ENCODE assay signal across 9 cellular contexts in the genomic region with DNA sequence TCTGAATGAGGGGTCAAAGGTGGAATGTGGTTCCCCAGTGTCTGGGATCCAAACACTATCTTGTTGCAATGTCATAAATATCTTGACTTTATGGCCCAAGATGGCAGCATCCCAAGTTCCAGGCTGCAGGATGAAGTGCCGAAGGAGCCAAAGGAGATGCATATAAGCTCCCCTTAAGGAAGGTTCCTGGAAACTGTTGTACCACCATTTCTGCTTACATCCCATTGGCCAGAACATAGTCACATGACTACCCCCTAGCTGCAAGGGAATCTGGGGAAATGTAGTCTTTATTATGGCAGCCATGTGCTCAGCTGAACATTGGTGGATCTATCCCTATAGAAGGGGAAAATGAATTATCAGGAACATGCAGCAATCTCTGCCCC. TPM values are rescaled to one million over a fixed set of nuclear protein-coding genes. Genes with fewer than 3 reads are reported as not detected.
DNase-seq lines count a peak whose midpoint lies in the region; ATAC-seq and TF ChIP-seq lines count a peak whose summit lies in the region.
"Had no signal": no experiment of that assay in that cellular context is flagged by ENCODE, and none has a peak within 500 bp of the region (broad histone marks: within the 10 kb centered on the region; RNA-seq: fewer than 3 reads in every experiment).

No MANE protein-coding gene starts in this region.

- H3K27me3 ChIP-seq in SK-N-SH (ENCODE audit: insufficient read depth) (no peaks in the 10 kb centered on the region), lung (ENCODE audit: control insufficient read depth, insufficient read depth) (no peaks in the 10 kb centered on the region), vagina (no peaks in the 10 kb centered on the region)
- H3K27me3 ChIP-seq: Peyer's patch had no signal

- no peak for TF ChIP-seq EP300 in SK-N-SH (IDR thresholded peaks at IDR 0.05; ENCODE audit: borderline replicate concordance in 1 of 2, low read depth in 1 of 2, low read length in 1 of 2)

- no peak overlapping the region for H3K4me2 ChIP-seq in SK-N-SH

- no peak overlapping the region for H3K9ac ChIP-seq in SK-N-SH

- ATAC-seq in GM18517 (IDR thresholded peaks at IDR 0.05; ENCODE audit: unreplicated experiment) (peak; percentile 16), HG03175 (IDR thresholded peaks at IDR 0.05; ENCODE audit: unreplicated experiment) (peak; percentile 21), lung (ENCODE audit: insufficient read depth, low FRiP score) (peak; percentile 5), HG03280 (IDR thresholded peaks at IDR 0.05; ENCODE audit: unreplicated experiment) (no peak)

- no peak overlapping the region for H2AFZ ChIP-seq in SK-N-SH (ENCODE audit: low read depth)

- H3K4me1 ChIP-seq in SK-N-SH (ENCODE audit: control insufficient read depth in 1 of 2, insufficient read depth in 2 of 2, low read depth in 1 of 2, low read length in 1 of 2) (peaks cover 0 to 46% of the 10 kb centered on the region in 2 experiments; a peak in 1 of 4 replicates), lung (ENCODE audit: control insufficient read depth in 2 of 2, insufficient read depth in 2 of 2, low read length in 2 of 2) (no peaks in the 10 kb centered on the region), vagina (peaks cover 20% of the 10 kb centered on the region)

- H3K27ac ChIP-seq in SK-N-SH (ENCODE audit: low read depth in 2 of 2, low read length in 1 of 2) (peak overlapping the region in 1 of 2 experiments; percentile 29; a peak in 1 of 4 replicates), lung (ENCODE audit: low read depth in 1 of 2, low read length in 1 of 2) (no peak overlapping the region), vagina (no peak overlapping the region)

- TF ChIP-seq CTCF in SK-N-SH (IDR thresholded peaks at IDR 0.05) (no peak), lung (IDR thresholded peaks at IDR 0.05; ENCODE audit: control extremely low read depth, extremely low read depth) (no peak), vagina (IDR thresholded peaks at IDR 0.05) (no peak)

- H3K9me3 ChIP-seq in SK-N-SH = no peaks in the 10 kb centered on the region
- H3K9me3 ChIP-seq in lung (ENCODE audit: control insufficient read depth in 2 of 2, insufficient read depth in 1 of 2, low read length in 1 of 2) = peaks cover 0 to 2% of the 10 kb centered on the region in 2 donors
- no peaks in the 10 kb centered on the region for H3K9me3 ChIP-seq in vagina
- H3K9me3 ChIP-seq: Peyer's patch had no signal

- DNase-seq in SK-N-SH (no peak), lung (ENCODE audit: low spot score) (no peak), HK-2 (ENCODE audit: unreplicated experiment) (no peak), vagina (ENCODE audit: extremely low spot score in 2 of 2) (no peak), NCI-H128 (lab: John Stamatoyannopoulos, UW; ENCODE audit: unreplicated experiment) (no peak)

- no peaks in the 10 kb centered on the region for H3K36me3 ChIP-seq in SK-N-SH (replicated peaks in 1 of 2; ENCODE audit: control insufficient read depth in 1 of 2, insufficient read depth in 2 of 2, low read length in 1 of 2)
- no peaks in the 10 kb centered on the region for H3K36me3 ChIP-seq in lung (ENCODE audit: control insufficient read depth in 2 of 2, insufficient read depth in 2 of 2, low read length in 2 of 2)
- no peaks in the 10 kb centered on the region for H3K36me3 ChIP-seq in vagina
- H3K36me3 ChIP-seq: Peyer's patch had no signal

- H3K9me2 ChIP-seq in SK-N-SH = no peaks in the 10 kb centered on the region

- intact Hi-C loops in vagina (cut with DNase I) = no loop called here

- POLR2A ChIA-PET in SK-N-SH (lab: Yijun Ruan, JAX) = no interaction called here

- CTCF ChIA-PET in SK-N-SH (lab: Yijun Ruan, JAX) = interaction anchor here (0.8 to 9.6 kb wide), 25 partner anchors 9 to 297 kb away, joined by 3 to 110 read pairs (median 3); partner anchors contain the start of gene DLG1

- WGBS in SK-N-SH (ENCODE audit: low lambda C conversion rate) = 100% methylated on average over 1 of the region's 1 CpG
- 95 to 96% methylated on average over 1 of the region's 1 CpG for WGBS in lung, 2 donors

- H3K4me3 ChIP-seq in SK-N-SH (ENCODE audit: low read depth in 2 of 2, low read length in 1 of 2) = no peak overlapping the region
- no peak overlapping the region for H3K4me3 ChIP-seq in lung
- no peak overlapping the region for H3K4me3 ChIP-seq in vagina

- H3F3A ChIP-seq in SK-N-SH (replicated peaks; ENCODE audit: insufficient read depth) = no peaks in the 10 kb centered on the region

- no peak for TF ChIP-seq POLR2A in vagina (IDR thresholded peaks at IDR 0.05)

- H3K79me2 ChIP-seq in SK-N-SH (ENCODE audit: insufficient read depth) = no peaks in the 10 kb centered on the region

- TF ChIP-seq RAD21 in SK-N-SH (IDR thresholded peaks at IDR 0.05; ENCODE audit: low read length) = no peak

- no peaks in the 10 kb centered on the region for H4K20me1 ChIP-seq in SK-N-SH (ENCODE audit: insufficient read depth)

TF ChIP-seq in SK-N-SH, 30 proteins besides CTCF, POLR2A, EP300 and RAD21:
- TF ChIP-seq USF2 (IDR thresholded peaks at IDR 0.05; ENCODE audit: borderline replicate concordance, low read depth, low read length) = no peak
- TF ChIP-seq USF1 (IDR thresholded peaks at IDR 0.05; ENCODE audit: borderline replicate concordance, low read depth) = peak; percentile 82

RNA-seq across cellular contexts. Expression of gene BDH1, which starts 54.3 kb away (rescaled TPM):
- polyA plus RNA-seq in SK-N-SH (2012; rRNA removed) (19.7 and 19.8 TPM in 2 replicates), lung (10 to 100 TPM; 14.3 to 14.4 TPM)
- polyA plus RNA-seq in SK-N-SH (2012; cell fraction: cytosol; rRNA removed) = 11.1 and 16.2 TPM in 2 replicates
- polyA plus RNA-seq in SK-N-SH (2012; cell fraction: nucleus; rRNA removed) = 52.5 and 53.5 TPM in 2 replicates
- total RNA-seq in lung (10 to 100 TPM; 19.5 to 32.8 TPM), vagina (30.2 TPM)
